Comparison of ENCODE assay signal across 28 cellular contexts in genomic region chr14:76126066-76126465, GRCh38.
"Had no signal": no experiment of that assay in that cellular context is flagged by ENCODE, and none has a peak within 500 bp of the region (broad histone marks: within the 10 kb centered on the region; RNA-seq: fewer than 3 reads in every experiment).

No MANE protein-coding gene starts in this region.

- H3K4me3 ChIP-seq: heart left ventricle, ovary, sigmoid colon, stomach, thyroid gland had no signal

- H3K4me3 Mint-ChIP-seq: activated CD4-positive, alpha-beta T cell treated with anti-CD3 and anti-CD28 coated beads, Interleukin-2, amount 10 ng/mL, durations not matched to agents 24 days and 14 days; activated CD8-positive, alpha-beta T cell treated with anti-CD3 and anti-CD28 coated beads for 36 hours; activated T-cell treated with anti-CD3 and anti-CD28 coated beads, Interleukin-2, amount 50 U/mL, for 4 hours; activated T-helper 17 cell treated with anti-CD3 and anti-CD28 coated beads, Interleukin-2, amount 50 U/mL, for 72 hours; immature natural killer cell; nephron; stimulated activated effector memory CD8-positive, alpha-beta T cell treated with anti-CD3 and anti-CD28 coated beads, Interleukin-12 subunit alpha, Interleukin-12 subunit beta, amount 100 ng/mL, for 72 hours had no signal

- H3K36me3 Mint-ChIP-seq: immature natural killer cell; stimulated activated effector memory CD8-positive, alpha-beta T cell treated with anti-CD3 and anti-CD28 coated beads, Interleukin-12 subunit alpha, Interleukin-12 subunit beta, amount 100 ng/mL, for 72 hours had no signal

- H3K4me1 Mint-ChIP-seq: activated CD4-positive, alpha-beta T cell treated with anti-CD3 and anti-CD28 coated beads, Interleukin-2, amount 10 ng/mL, durations not matched to agents 24 days and 14 days; activated T-helper 17 cell treated with anti-CD3 and anti-CD28 coated beads, Interleukin-2, amount 50 U/mL, for 72 hours; immature natural killer cell; nephron; stimulated activated effector memory CD8-positive, alpha-beta T cell treated with anti-CD3 and anti-CD28 coated beads, Interleukin-12 subunit alpha, Interleukin-12 subunit beta, amount 100 ng/mL, for 72 hours had no signal

- H3K27ac Mint-ChIP-seq: activated CD4-positive, alpha-beta T cell treated with anti-CD3 and anti-CD28 coated beads, Interleukin-2, amount 10 ng/mL, durations not matched to agents 24 days and 14 days; activated CD8-positive, alpha-beta T cell treated with anti-CD3 and anti-CD28 coated beads for 36 hours; activated T-helper 17 cell treated with anti-CD3 and anti-CD28 coated beads, Interleukin-2, amount 50 U/mL, for 72 hours; immature natural killer cell; nephron; progenitor cell of endocrine pancreas; stimulated activated effector memory CD8-positive, alpha-beta T cell treated with anti-CD3 and anti-CD28 coated beads, Interleukin-12 subunit alpha, Interleukin-12 subunit beta, amount 100 ng/mL, for 72 hours had no signal

- H3K27me3 ChIP-seq: brain microvascular endothelial cell, ovary, thyroid gland had no signal

- H3K9me3 Mint-ChIP-seq: activated CD4-positive, alpha-beta T cell treated with anti-CD3 and anti-CD28 coated beads, Interleukin-2, amount 10 ng/mL, durations not matched to agents 24 days and 14 days; activated CD8-positive, alpha-beta T cell treated with anti-CD3 and anti-CD28 coated beads for 36 hours; immature natural killer cell; nephron had no signal

- H3K36me3 ChIP-seq: brain microvascular endothelial cell, heart left ventricle, ovary, sigmoid colon, stomach, thyroid gland had no signal

- H3K9me3 ChIP-seq: heart left ventricle, ovary, sigmoid colon, stomach, thyroid gland had no signal

- H3K27ac ChIP-seq: brain microvascular endothelial cell, heart left ventricle, ovary, sigmoid colon, stomach, thyroid gland had no signal

- H3K4me1 ChIP-seq: heart left ventricle, sigmoid colon, stomach, thyroid gland had no signal

- ATAC-seq: activated CD8-positive, alpha-beta T cell treated with anti-CD3 and anti-CD28 coated beads for 36 hours; activated T-cell treated with anti-CD3 and anti-CD28 coated beads, Interleukin-2, amount 50 U/mL, for 4 hours; activated T-helper 17 cell treated with anti-CD3 and anti-CD28 coated beads, Interleukin-2, amount 50 U/mL, for 72 hours; esophagus mucosa; heart left ventricle; left colon had no signal

- DNase-seq: activated CD4-positive, alpha-beta T cell treated with anti-CD3 and anti-CD28 coated beads, Interleukin-2, amount 10 ng/mL, durations not matched to agents 24 days and 14 days; activated CD4-positive, CD25-positive, alpha-beta regulatory T cell treated with anti-CD3 and anti-CD28 coated beads, Interleukin-2, amount 50 U/mL, for 72 hours; activated CD8-positive, alpha-beta T cell treated with anti-CD3 and anti-CD28 coated beads for 36 hours; activated gamma-delta T cell treated with Interleukin-2 at 50 U/mL for 16 hours; activated naive CD4-positive, alpha-beta T cell treated with anti-CD3 and anti-CD28 coated beads, Interleukin-2, amount 50 U/mL, for 16 hours; activated T-cell treated with anti-CD3 and anti-CD28 coated beads, Interleukin-2, amount 50 U/mL, for 4 hours; amniotic stem cell; brain microvascular endothelial cell; caudate nucleus; foreskin fibroblast; heart left ventricle; hypothalamus; immature natural killer cell; kidney; left colon; mammary epithelial cell; ovary; small intestine; stimulated activated CD4-positive, alpha-beta T cell treated with anti-CD3 and anti-CD28 coated beads, Interleukin-4, amount 100 ng/mL, for 24 hours; stomach; T-helper 9 cell; thyroid gland had no signal
